ENCODE assay signal across 27 cellular contexts in genomic region chr10:71281646-71282322, GRCh38.
"Had no signal": no experiment of that assay in that cellular context is flagged by ENCODE, and none has a peak within 500 bp of the region (broad histone marks: within the 10 kb centered on the region; RNA-seq: fewer than 3 reads in every experiment).

No MANE protein-coding gene starts in this region.

- H3K27ac ChIP-seq: coronary artery, esophagus squamous epithelium, gastrocnemius medialis, left lung, sigmoid colon, stomach, suprapubic skin, tibial nerve had no signal

- H3K36me3 Mint-ChIP-seq: activated naive CD8-positive, alpha-beta T cell treated with anti-CD3 and anti-CD28 coated beads for 36 hours; naive B cell; stimulated activated memory B cell treated with anti-CD40 and anti-IgM and Interleukin-4, amounts not matched to agents 10 μg/mL and 1 μg/mL and 100 μg/mL, for 72 hours had no signal

- H3K27me3 ChIP-seq: esophagus squamous epithelium, gastrocnemius medialis, left lung, sigmoid colon, stomach, suprapubic skin, tibial nerve had no signal

- ATAC-seq: activated CD4-positive, alpha-beta T cell treated with anti-CD3 and anti-CD28 coated beads for 36 hours; activated T-helper 17 cell treated with anti-CD3 and anti-CD28 coated beads, Interleukin-2, amount 50 U/mL, for 72 hours; gastrocnemius medialis; left lung; stimulated activated memory B cell treated with anti-CD40 and anti-IgM and Interleukin-4, amounts not matched to agents 10 μg/mL and 1 μg/mL and 100 μg/mL, for 72 hours had no signal

- DNase-seq: activated B cell treated with CpG ODN at 0.5 μM for 24 hours; activated CD4-positive, alpha-beta T cell treated with anti-CD3 and anti-CD28 coated beads for 36 hours; activated CD4-positive, alpha-beta T cell treated with anti-CD3 and anti-CD28 coated beads, Interleukin-2, amount 50 U/mL, for 4 hours; activated CD8-positive, alpha-beta memory T cell treated with anti-CD3 and anti-CD28 coated beads for 24 hours; activated CD8-positive, alpha-beta memory T cell treated with anti-CD3 and anti-CD28 coated beads, Interleukin-2, amount 50 U/mL, for 4 hours; activated naive CD4-positive, alpha-beta T cell; activated naive CD8-positive, alpha-beta T cell treated with anti-CD3 and anti-CD28 coated beads for 36 hours; activated T-cell treated with anti-CD3 and anti-CD28 coated beads, Interleukin-2, amount 50 U/mL, for 24 hours; endodermal cell; esophagus squamous epithelium; gastrocnemius medialis; hippocampal formation; kidney glomerular epithelial cell; left lung; naive B cell; sigmoid colon; stimulated activated CD4-positive, alpha-beta T cell treated with anti-CD3 and anti-CD28 coated beads, Interleukin-15, amount 100 ng/mL, for 24 hours; stomach had no signal

- H3K4me1 ChIP-seq: esophagus squamous epithelium, gastrocnemius medialis, sigmoid colon, stomach, suprapubic skin, tibial nerve had no signal

- H3K27ac Mint-ChIP-seq: activated B cell treated with CpG ODN at 0.5 μM for 24 hours; activated CD4-positive, alpha-beta T cell treated with anti-CD3 and anti-CD28 coated beads for 36 hours; activated naive CD8-positive, alpha-beta T cell treated with anti-CD3 and anti-CD28 coated beads for 36 hours; activated T-cell treated with anti-CD3 and anti-CD28 coated beads, Interleukin-2, amount 50 U/mL, for 24 hours; activated T-helper 17 cell treated with anti-CD3 and anti-CD28 coated beads, Interleukin-2, amount 50 U/mL, for 72 hours; endodermal cell; stimulated activated memory B cell treated with anti-CD40 and anti-IgM and Interleukin-4, amounts not matched to agents 10 μg/mL and 1 μg/mL and 100 μg/mL, for 72 hours had no signal

- H3K4me3 ChIP-seq: coronary artery, esophagus squamous epithelium, gastrocnemius medialis, left lung, lung, sigmoid colon, smooth muscle cell, stomach, suprapubic skin, tibial nerve had no signal

- H3K27me3 Mint-ChIP-seq: activated CD4-positive, alpha-beta T cell treated with anti-CD3 and anti-CD28 coated beads for 36 hours; activated naive CD8-positive, alpha-beta T cell treated with anti-CD3 and anti-CD28 coated beads for 36 hours; activated T-cell treated with anti-CD3 and anti-CD28 coated beads, Interleukin-2, amount 50 U/mL, for 24 hours; activated T-helper 17 cell treated with anti-CD3 and anti-CD28 coated beads, Interleukin-2, amount 50 U/mL, for 72 hours; central memory CD8-positive, alpha-beta T cell; naive B cell had no signal

- H3K36me3 ChIP-seq: gastrocnemius medialis, sigmoid colon, tibial nerve had no signal

- H3K4me1 Mint-ChIP-seq: activated B cell treated with CpG ODN at 0.5 μM for 24 hours; activated CD4-positive, alpha-beta T cell treated with anti-CD3 and anti-CD28 coated beads for 36 hours; activated naive CD8-positive, alpha-beta T cell treated with anti-CD3 and anti-CD28 coated beads for 36 hours; activated T-helper 17 cell treated with anti-CD3 and anti-CD28 coated beads, Interleukin-2, amount 50 U/mL, for 72 hours; central memory CD8-positive, alpha-beta T cell; stimulated activated memory B cell treated with anti-CD40 and anti-IgM and Interleukin-4, amounts not matched to agents 10 μg/mL and 1 μg/mL and 100 μg/mL, for 72 hours had no signal

- H3K4me3 Mint-ChIP-seq: activated B cell treated with CpG ODN at 0.5 μM for 24 hours; activated CD4-positive, alpha-beta T cell treated with anti-CD3 and anti-CD28 coated beads for 36 hours; activated naive CD8-positive, alpha-beta T cell treated with anti-CD3 and anti-CD28 coated beads for 36 hours; activated T-cell treated with anti-CD3 and anti-CD28 coated beads, Interleukin-2, amount 50 U/mL, for 24 hours; activated T-helper 17 cell treated with anti-CD3 and anti-CD28 coated beads, Interleukin-2, amount 50 U/mL, for 72 hours; central memory CD8-positive, alpha-beta T cell; endodermal cell; naive B cell; neural crest cell; stimulated activated memory B cell treated with anti-CD40 and anti-IgM and Interleukin-4, amounts not matched to agents 10 μg/mL and 1 μg/mL and 100 μg/mL, for 72 hours had no signal

- H3K9me3 Mint-ChIP-seq: activated B cell treated with CpG ODN at 0.5 μM for 24 hours; activated naive CD8-positive, alpha-beta T cell treated with anti-CD3 and anti-CD28 coated beads for 36 hours; activated T-cell treated with anti-CD3 and anti-CD28 coated beads, Interleukin-2, amount 50 U/mL, for 24 hours; activated T-helper 17 cell treated with anti-CD3 and anti-CD28 coated beads, Interleukin-2, amount 50 U/mL, for 72 hours; central memory CD8-positive, alpha-beta T cell; endodermal cell; naive B cell; neural crest cell; stimulated activated memory B cell treated with anti-CD40 and anti-IgM and Interleukin-4, amounts not matched to agents 10 μg/mL and 1 μg/mL and 100 μg/mL, for 72 hours had no signal

- H3K4me2 ChIP-seq: smooth muscle cell had no signal

- H3K9me3 ChIP-seq: esophagus squamous epithelium, gastrocnemius medialis, left lung, sigmoid colon, stomach, suprapubic skin, tibial nerve had no signal
